In genomic region chr10:114208351-114208750, GRCh38 we compare ENCODE assay signal across 24 cellular contexts. TPM values are rescaled to one million over a fixed set of nuclear protein-coding genes. Genes with fewer than 3 reads are reported as not detected.
DNase-seq lines count a peak whose midpoint lies in the region; TF ChIP-seq lines count a peak whose summit lies in the region.
"Had no signal": no experiment of that assay in that cellular context is flagged by ENCODE, and none has a peak within 500 bp of the region (broad histone marks: within the 10 kb centered on the region; RNA-seq: fewer than 3 reads in every experiment).

No MANE protein-coding gene starts in this region.

- no CpG with 5 or more reads among the region's 2 CpGs for WGBS in iPS DF 6.9 (ENCODE audit: insufficient coverage, insufficient read length)

- TF ChIP-seq EP300 in Ishikawa (IDR thresholded peaks at IDR 0.05; ENCODE audit: borderline replicate concordance) = no peak

- H3K4me3 ChIP-seq in iPS DF 6.9 (ENCODE audit: low read length) = no peak overlapping the region
- H3K4me3 ChIP-seq: coronary artery, esophagus muscularis mucosa, spleen had no signal

- no peak for TF ChIP-seq RAD21 in Ishikawa (IDR thresholded peaks at IDR 0.05; ENCODE audit: low read depth)

- no peak for TF ChIP-seq CTCF in CD14-positive monocyte (IDR thresholded peaks at IDR 0.05)

- H3K27me3 Mint-ChIP-seq in CD14-positive monocyte (ENCODE audit: low read depth in 3 of 3) = peaks cover 1 to 3% (median 3%) of the 10 kb centered on the region in 3 donors

- H3K27ac Mint-ChIP-seq in CD14-positive monocyte = no peak overlapping the region
- H3K27ac Mint-ChIP-seq: activated CD4-positive, alpha-beta T cell treated with anti-CD3 and anti-CD28 coated beads, Interleukin-2, amount 10 ng/mL, durations not matched to agents 24 days and 14 days; activated CD8-positive, alpha-beta memory T cell treated with anti-CD3 and anti-CD28 coated beads, Interleukin-2, amount 10 ng/mL, durations not matched to agents 7 days and 5 days; CD8-positive, alpha-beta T cell; T-helper 2 cell treated with Interferon-gamma antibody and Interleukin-4, amounts not matched to agents 5 μg/mL and 100 μg/mL, for 36 hours had no signal

- no peaks in the 10 kb centered on the region for H3K36me3 ChIP-seq in iPS DF 6.9 (ENCODE audit: control insufficient read depth, insufficient read depth, low read length)
- H3K36me3 ChIP-seq: esophagus muscularis mucosa, spleen had no signal

- H3K9me3 ChIP-seq in iPS DF 6.9 (ENCODE audit: control insufficient read depth, insufficient read depth, low read length) = no peaks in the 10 kb centered on the region
- H3K9me3 ChIP-seq: esophagus muscularis mucosa, spleen had no signal

- no peak overlapping the region for H3K27ac ChIP-seq in iPS DF 6.9 (ENCODE audit: low read length)
- H3K27ac ChIP-seq: coronary artery, esophagus muscularis mucosa, spleen had no signal

- H3K36me3 Mint-ChIP-seq in CD14-positive monocyte = no peaks in the 10 kb centered on the region
- H3K36me3 Mint-ChIP-seq: activated CD8-positive, alpha-beta memory T cell treated with anti-CD3 and anti-CD28 coated beads, Interleukin-2, amount 10 ng/mL, durations not matched to agents 7 days and 5 days; CD8-positive, alpha-beta T cell had no signal

- intact Hi-C loops in CD14-positive monocyte (cut with micrococcal nuclease) = no loop called here

- H3K4me3 Mint-ChIP-seq in CD14-positive monocyte = no peak overlapping the region
- H3K4me3 Mint-ChIP-seq: activated CD4-positive, alpha-beta T cell treated with anti-CD3 and anti-CD28 coated beads, Interleukin-2, amount 10 ng/mL, durations not matched to agents 24 days and 14 days; activated CD8-positive, alpha-beta memory T cell treated with anti-CD3 and anti-CD28 coated beads, Interleukin-2, amount 10 ng/mL, durations not matched to agents 7 days and 5 days; CD8-positive, alpha-beta T cell; T-helper 2 cell treated with Interferon-gamma antibody and Interleukin-4, amounts not matched to agents 5 μg/mL and 100 μg/mL, for 36 hours had no signal

- peak; percentile 10 for DNase-seq in EL
- peak; percentile 9 for DNase-seq in iPS DF 6.9 (ENCODE audit: low read depth, low spot score)
- peak; percentile 9 for DNase-seq in retina
- no peak for DNase-seq in cerebellar cortex (ENCODE audit: low spot score)
- no peak for DNase-seq in activated CD4-positive, alpha-beta T cell treated with anti-CD3 and anti-CD28 coated beads, Interleukin-2, amount 50 U/mL, for 1 hour
- DNase-seq in CD14-positive monocyte (ENCODE audit: low spot score) = no peak
- DNase-seq: activated CD4-positive, alpha-beta T cell treated with anti-CD3 and anti-CD28 coated beads, Interleukin-2, amount 10 ng/mL, durations not matched to agents 24 days and 14 days; activated CD8-positive, alpha-beta memory T cell treated with anti-CD3 and anti-CD28 coated beads, Interleukin-2, amount 10 ng/mL, durations not matched to agents 7 days and 5 days; activated naive CD4-positive, alpha-beta T cell treated with anti-CD3 and anti-CD28 coated beads, Interleukin-2, amount 50 U/mL, for 16 hours; CD8-positive, alpha-beta T cell; foreskin melanocyte; kidney; NCI-H1048; NCI-H187 treated with DMSO at 0.1 percent for 48 hours; NCI-H2227 treated with DMSO at 0.1 percent for 48 hours; NCI-H774; nucleus accumbens; spleen; stimulated activated CD4-positive, alpha-beta T cell treated with anti-CD3 and anti-CD28 coated beads, Interleukin-2, amount 100 ng/mL, for 48 hours; stimulated activated naive CD4-positive, alpha-beta T cell treated with Interleukin-2 at 50 U/mL for 16 hours had no signal

- H3K4me1 ChIP-seq in iPS DF 6.9 (ENCODE audit: control insufficient read depth, insufficient read depth, low read length) = no peaks in the 10 kb centered on the region
- H3K4me1 ChIP-seq: esophagus muscularis mucosa, spleen had no signal

- H3K4me1 Mint-ChIP-seq in CD14-positive monocyte = no peaks in the 10 kb centered on the region
- H3K4me1 Mint-ChIP-seq: activated CD4-positive, alpha-beta T cell treated with anti-CD3 and anti-CD28 coated beads, Interleukin-2, amount 10 ng/mL, durations not matched to agents 24 days and 14 days; activated CD8-positive, alpha-beta memory T cell treated with anti-CD3 and anti-CD28 coated beads, Interleukin-2, amount 10 ng/mL, durations not matched to agents 7 days and 5 days had no signal

- H3K27me3 ChIP-seq in iPS DF 6.9 (ENCODE audit: control insufficient read depth, insufficient read depth, low read length) = no peaks in the 10 kb centered on the region
- H3K27me3 ChIP-seq: esophagus muscularis mucosa, spleen had no signal

- H3K9me3 Mint-ChIP-seq in CD14-positive monocyte = peaks cover 0 to 2% (median 0%) of the 10 kb centered on the region in 7 donors
- H3K9me3 Mint-ChIP-seq: activated CD4-positive, alpha-beta T cell treated with anti-CD3 and anti-CD28 coated beads, Interleukin-2, amount 10 ng/mL, durations not matched to agents 24 days and 14 days; CD8-positive, alpha-beta T cell; T-helper 2 cell treated with Interferon-gamma antibody and Interleukin-4, amounts not matched to agents 5 μg/mL and 100 μg/mL, for 36 hours had no signal

TF ChIP-seq in Ishikawa, 13 proteins besides CTCF, POLR2A, EP300 and RAD21:
- TF ChIP-seq ZBTB7A (IDR thresholded peaks at IDR 0.05; ENCODE audit: low read depth) (no peak), TEAD4 (IDR thresholded peaks at IDR 0.05) (peak; percentile 82), TCF12 (IDR thresholded peaks at IDR 0.05; ENCODE audit: low read depth) (0 out of 2 replicates have a peak, but pooled peaks have one; percentile 30)

RNA-seq across cellular contexts. Expression of gene TDRD1, which starts 29.2 kb away (rescaled TPM):
- not detected for polyA plus RNA-seq in CD14-positive monocyte

RNA-seq across cellular contexts. Expression of gene VWA2, which starts 30.7 kb away (rescaled TPM):
- polyA plus RNA-seq in CD14-positive monocyte = not detected

RNA-seq across cellular contexts. Expression of gene CCDC186, which starts 34.3 kb away (rescaled TPM):
- 1 to 10 TPM; 6.9 to 9.8 TPM for polyA plus RNA-seq in CD14-positive monocyte

Comparison
In these comparisons a context has a peak if more than half of its experiments do, and no peak if none do; other contexts are left out.
1. DNase-seq: peak in EL (single experiment), iPS DF 6.9 (single experiment) and retina (single experiment); none in cerebellar cortex (single experiment), activated CD4-positive, alpha-beta T cell treated with anti-CD3 and anti-CD28 coated beads, Interleukin-2, amount 50 U/mL, for 1 hour (single experiment) and CD14-positive monocyte (single experiment).